19 cellular contexts compared by ENCODE assay signal in genomic region chr11:134764367-134764766, GRCh38.
DNase-seq lines count a peak whose midpoint lies in the region; ATAC-seq and TF ChIP-seq lines count a peak whose summit lies in the region.
"Had no signal": no experiment of that assay in that cellular context is flagged by ENCODE, and none has a peak within 500 bp of the region (broad histone marks: within the 10 kb centered on the region; RNA-seq: fewer than 3 reads in every experiment).

No MANE protein-coding gene starts in this region.

- peaks cover 25% of the 10 kb centered on the region for H3K27me3 ChIP-seq in left ventricle myocardium inferior (ENCODE audit: low read depth)
- H3K27me3 ChIP-seq: BLaER1 treated with 17β-estradiol and CSF1 and Interleukin-3, amounts not matched to agents 10 nM and 100 nM had no signal

- no peak for ATAC-seq in GM18861 (IDR thresholded peaks at IDR 0.05; ENCODE audit: unreplicated experiment)
- ATAC-seq: A549 had no signal

- H3K9me3 ChIP-seq in left ventricle myocardium inferior (replicated peaks): peaks cover 23% of the 10 kb centered on the region
- H3K9me3 ChIP-seq: A549, BE2C had no signal

- no peaks in the 10 kb centered on the region for H3K36me3 ChIP-seq in left ventricle myocardium inferior
- H3K36me3 ChIP-seq: BE2C had no signal

- no peak overlapping the region for H3K4me3 ChIP-seq in left ventricle myocardium inferior
- H3K4me3 ChIP-seq: A549; BLaER1 treated with 17β-estradiol and CSF1 and Interleukin-3, amounts not matched to agents 10 nM and 100 nM; GM23248 had no signal

- no peak overlapping the region for H3K27ac ChIP-seq in left ventricle myocardium inferior (replicated peaks)
- H3K27ac ChIP-seq: 22Rv1; A549; BLaER1 treated with 17β-estradiol and CSF1 and Interleukin-3, amounts not matched to agents 10 nM and 100 nM; GM23248 had no signal

- H3K4me1 ChIP-seq in left ventricle myocardium inferior: no peaks in the 10 kb centered on the region
- H3K4me1 ChIP-seq: A549, BE2C had no signal

- no peak for TF ChIP-seq CTCF in left ventricle myocardium inferior (IDR thresholded peaks at IDR 0.05; ENCODE audit: borderline replicate concordance)

- intact Hi-C loops in cardiac septum (cut with DNase I) (no loop called here), left ventricle myocardium inferior (cut with micrococcal nuclease) (no loop called here)

- DNase-seq in cardiac septum (ENCODE audit: low spot score): peak; percentile 57
- no peak for DNase-seq in left ventricle myocardium inferior
- DNase-seq in ecto neural progenitor cell (ENCODE audit: low spot score): peak; percentile 29
- DNase-seq in mesenteric fat pad (ENCODE audit: low spot score): peak; percentile 64
- no peak for DNase-seq in activated gamma-delta T cell treated with Interleukin-2 at 50 U/mL for 16 hours
- DNase-seq: ACHN; AML-193; BE2C; CD4-positive, alpha-beta T cell; CD8-positive, alpha-beta memory T cell; DMS53; DMS79 treated with DMSO at 0.1 percent for 48 hours; GM23248; H7; HCEC 1CT had no signal

Comparison
In these comparisons a context has a peak if more than half of its experiments do, and no peak if none do; other contexts are left out.
1. DNase-seq: peak in cardiac septum (single experiment), ecto neural progenitor cell (single experiment) and mesenteric fat pad (single experiment); none in left ventricle myocardium inferior (single experiment) and activated gamma-delta T cell treated with Interleukin-2 at 50 U/mL for 16 hours (single experiment).